23 cellular contexts compared by ENCODE assay signal in the genomic region with DNA sequence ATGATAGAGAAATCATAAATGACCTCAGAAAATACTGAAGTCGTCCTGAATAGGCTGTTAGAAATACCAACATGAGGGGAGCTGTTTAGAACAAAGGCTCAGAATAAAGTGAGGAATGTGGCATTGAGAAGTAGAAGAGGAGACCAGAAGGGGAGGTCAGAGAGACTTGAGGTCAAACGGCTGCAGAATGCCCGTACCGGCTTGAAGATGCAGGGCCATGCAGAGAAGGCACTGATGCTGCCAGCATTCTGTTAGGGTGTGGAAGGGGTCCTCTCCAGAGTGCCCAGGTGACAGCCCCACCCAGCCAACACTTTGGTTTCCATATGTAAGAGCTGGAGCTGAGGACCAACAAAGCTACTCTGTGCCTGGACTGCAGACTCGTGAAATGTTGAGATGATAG.
"Had no signal": no experiment of that assay in that cellular context is flagged by ENCODE, and none has a peak within 500 bp of the region (broad histone marks: within the 10 kb centered on the region; RNA-seq: fewer than 3 reads in every experiment).

No MANE protein-coding gene starts in this region.

- DNase-seq: colonic mucosa; cortex of kidney; dermis blood vessel endothelial cell; dorsolateral prefrontal cortex; effector CD4-positive, alpha-beta T cell; effector CD8-positive, alpha-beta T cell; effector memory CD4-positive, alpha-beta T cell; effector memory CD8-positive, alpha-beta T cell; endodermal cell; esophagus squamous epithelium; foreskin fibroblast; foreskin keratinocyte; foreskin melanocyte; gastrocnemius medialis; glutamatergic neuron; head of caudate nucleus; heart left ventricle; heart right ventricle had no signal

- H3K9me3 ChIP-seq: colonic mucosa, esophagus squamous epithelium, gastrocnemius medialis, gastroesophageal sphincter, heart left ventricle, heart right ventricle had no signal

- H3K27ac ChIP-seq: colonic mucosa, coronary artery, dorsolateral prefrontal cortex, epithelial cell of prostate, esophagus muscularis mucosa, esophagus squamous epithelium, foreskin keratinocyte, gastrocnemius medialis, gastroesophageal sphincter, heart left ventricle, heart right ventricle had no signal

- H3K4me3 ChIP-seq: colonic mucosa, coronary artery, dorsolateral prefrontal cortex, esophagus muscularis mucosa, esophagus squamous epithelium, gastrocnemius medialis, gastroesophageal sphincter, heart left ventricle, heart right ventricle had no signal

- ATAC-seq: effector memory CD8-positive, alpha-beta T cell; esophagus mucosa; foreskin keratinocyte; gastrocnemius medialis; gastroesophageal sphincter; heart left ventricle; heart right ventricle had no signal

- H3K36me3 ChIP-seq: colonic mucosa, esophagus muscularis mucosa, esophagus squamous epithelium, gastrocnemius medialis, gastroesophageal sphincter, heart left ventricle, heart right ventricle had no signal

- H3K27me3 ChIP-seq: colonic mucosa, esophagus muscularis mucosa, esophagus squamous epithelium, foreskin keratinocyte, gastrocnemius medialis, gastroesophageal sphincter, heart left ventricle had no signal

- H3K4me1 ChIP-seq: colonic mucosa, esophagus muscularis mucosa, esophagus squamous epithelium, foreskin keratinocyte, gastrocnemius medialis, gastroesophageal sphincter, heart left ventricle, heart right ventricle had no signal
